ENCODE assay signal across 15 cellular contexts in genomic region chr2:205800804-205801203, GRCh38.
DNase-seq lines count a peak whose midpoint lies in the region; ATAC-seq and TF ChIP-seq lines count a peak whose summit lies in the region.
"Had no signal": no experiment of that assay in that cellular context is flagged by ENCODE, and none has a peak within 500 bp of the region (broad histone marks: within the 10 kb centered on the region; RNA-seq: fewer than 3 reads in every experiment).

No MANE protein-coding gene starts in this region.

- no peak overlapping the region for H3K4me3 Mint-ChIP-seq in nephron progenitor cell
- H3K4me3 Mint-ChIP-seq: activated CD4-positive, alpha-beta memory T cell treated with anti-CD3 and anti-CD28 coated beads for 36 hours; CD14-positive monocyte; GM23338 had no signal

- no peaks in the 10 kb centered on the region for H3K36me3 ChIP-seq in HEK293 (ENCODE audit: control insufficient read depth in 2 of 2, insufficient read depth in 1 of 2, low read length in 2 of 2)
- H3K36me3 ChIP-seq in gastroesophageal sphincter: peaks cover 0 to 20% of the 10 kb centered on the region in 2 donors
- no peaks in the 10 kb centered on the region for H3K36me3 ChIP-seq in BE2C

- H3K27me3 ChIP-seq in gastroesophageal sphincter: no peaks in the 10 kb centered on the region
- H3K27me3 ChIP-seq in BE2C: no peaks in the 10 kb centered on the region

- ATAC-seq in gastroesophageal sphincter (peak; percentile 84), GM21825 (IDR thresholded peaks at IDR 0.05; ENCODE audit: unreplicated experiment) (no peak)
- ATAC-seq: GM23338, Panc1 had no signal

- H3K4me3 ChIP-seq in HEK293 (ENCODE audit: low read depth, low read length) (no peak overlapping the region), gastroesophageal sphincter (no peak overlapping the region), BE2C (ENCODE audit: low read depth, low read length) (no peak overlapping the region)
- H3K4me3 ChIP-seq: GM23338 had no signal

- CTCF ChIA-PET in HEK293 (lab: Yijun Ruan, JAX): interaction anchor here (0.6 to 1.8 kb wide), 4 partner anchors 14 to 1815 kb away, joined by 3 to 7 read pairs (median 4); no protein-coding TSS in a partner anchor

- H3K27me3 Mint-ChIP-seq in nephron progenitor cell (ENCODE audit: low read depth, poor library complexity): peaks cover 9% of the 10 kb centered on the region

- DNase-seq in astrocyte of the hippocampus (ENCODE audit: low read depth, low spot score) (peak; percentile 34), putamen (ENCODE audit: low spot score) (peak; percentile 10), nephron progenitor cell (no peak), BE2C (no peak), HuH-7.5 (ENCODE audit: low spot score) (no peak)
- DNase-seq: activated CD4-positive, alpha-beta memory T cell treated with anti-CD3 and anti-CD28 coated beads for 36 hours; activated gamma-delta T cell; cerebellar nuclear complex; NCI-H2107 had no signal

- no peaks in the 10 kb centered on the region for H3K9me3 ChIP-seq in HEK293 (ENCODE audit: control insufficient read depth, insufficient read depth, low read depth, low read length)
- peaks cover 0 to 16% (median 0%) of the 10 kb centered on the region in 3 donors for H3K9me3 ChIP-seq in gastroesophageal sphincter
- no peaks in the 10 kb centered on the region for H3K9me3 ChIP-seq in BE2C

- TF ChIP-seq CTCF in HEK293 (tag by site-specific recombination; IDR thresholded peaks at IDR 0.05) (no peak), gastroesophageal sphincter (IDR thresholded peaks at IDR 0.05) (no peak), nephron progenitor cell (IDR thresholded peaks at IDR 0.05) (no peak), BE2C (IDR thresholded peaks at IDR 0.05; ENCODE audit: low read depth, low read length) (no peak)

- H3K27ac Mint-ChIP-seq in nephron progenitor cell: no peak overlapping the region
- H3K27ac Mint-ChIP-seq: activated CD4-positive, alpha-beta memory T cell treated with anti-CD3 and anti-CD28 coated beads for 36 hours; CD14-positive monocyte; GM23338 had no signal

- POLR2A ChIA-PET in HEK293 (lab: Yijun Ruan, JAX): no interaction called here

- peaks cover 44% of the 10 kb centered on the region for H3K9me3 Mint-ChIP-seq in nephron progenitor cell
- H3K9me3 Mint-ChIP-seq: activated CD4-positive, alpha-beta memory T cell treated with anti-CD3 and anti-CD28 coated beads for 36 hours had no signal

- no peak overlapping the region for H3K27ac ChIP-seq in HEK293 (ENCODE audit: extremely low read depth, low read depth, low read length)
- H3K27ac ChIP-seq in gastroesophageal sphincter: peak overlapping the region; percentile 83 to 96 (median 94)

- peaks cover 31% of the 10 kb centered on the region for H3K4me1 Mint-ChIP-seq in nephron progenitor cell

- no peak for TF ChIP-seq EP300 in gastroesophageal sphincter (IDR thresholded peaks at IDR 0.05)

- peaks cover 41% of the 10 kb centered on the region for H3K36me3 Mint-ChIP-seq in nephron progenitor cell (ENCODE audit: low read depth)
- H3K36me3 Mint-ChIP-seq: activated CD4-positive, alpha-beta memory T cell treated with anti-CD3 and anti-CD28 coated beads for 36 hours; CD14-positive monocyte had no signal

- H3K4me1 ChIP-seq in HEK293 (ENCODE audit: control insufficient read depth, insufficient read depth, low read length) (no peaks in the 10 kb centered on the region), gastroesophageal sphincter (peaks cover 7 to 68% (median 15%) of the 10 kb centered on the region in 3 donors), BE2C (no peaks in the 10 kb centered on the region)

- WGBS in gastroesophageal sphincter (ENCODE audit: low coverage in 1 of 2), 2 donors: 0% methylated on average over 1 to 3 of the region's 3 CpGs

- no peak for TF ChIP-seq POLR2A in gastroesophageal sphincter (IDR thresholded peaks at IDR 0.05)

TF ChIP-seq in HEK293, 187 proteins besides CTCF, POLR2A, EP300 and RAD21:
- TF ChIP-seq PRDM6 (tag by site-specific recombination; IDR thresholded peaks at IDR 0.05) (no peak), ZFHX2 (tag by site-specific recombination; conservative IDR thresholded peaks at IDR 0.05) (peak; percentile 49; the same call in 1 of the 2 replicates), EGR2 (tag by site-specific recombination; IDR thresholded peaks at IDR 0.05; ENCODE audit: low read depth) (peak; percentile 39; the same call in 1 of the 2 replicates), ZNF202 (tag by site-specific recombination; IDR thresholded peaks at IDR 0.05; ENCODE audit: borderline replicate concordance) (no peak)

Comparison
In these comparisons a context has a peak if more than half of its experiments do, and no peak if none do; other contexts are left out.
1. DNase-seq: peak in astrocyte of the hippocampus (single experiment) and putamen (single experiment); none in nephron progenitor cell (single experiment), BE2C (single experiment) and HuH-7.5 (single experiment).